In genomic region chr2:231463698-231464575, GRCh38 we compare ENCODE assay signal across 8 cellular contexts. TPM values are rescaled to one million over a fixed set of nuclear protein-coding genes. Genes with fewer than 3 reads are reported as not detected.
A peak's percentile ranks its signal among the peaks of the same experiment; 100 is the strongest.
DNase-seq lines count a peak whose midpoint lies in the region; ATAC-seq and TF ChIP-seq lines count a peak whose summit lies in the region.

NCL (minus strand) TSS chr2:231464484; CDS start chr2:231464353, 131 bp downstream.

- peak within 1 kb of the TSS; percentile 98 for H4K8ac ChIP-seq in mesenchymal stem cell (ENCODE audit: low read length)

- no peaks in the 10 kb centered on the region for H3K9me3 ChIP-seq in mesenchymal stem cell (ENCODE audit: control insufficient read depth, low read length)

- WGBS in mesenchymal stem cell: under 1% methylated on average over 102 of the region's 102 CpGs

- peak within 1 kb of the TSS; percentile 92 for H2AFZ ChIP-seq in mesenchymal stem cell (ENCODE audit: low read depth, low read length)

- peak within 1 kb of the TSS; percentile 6 for H2BK120ac ChIP-seq in mesenchymal stem cell (ENCODE audit: low read depth, low read length)

- TF ChIP-seq CTCF in C4-2B (conservative IDR thresholded peaks at IDR 0.05): no peak

- H3K4ac ChIP-seq in mesenchymal stem cell (ENCODE audit: low read depth in 1 of 2, low read length in 2 of 2): peak within 1 kb of the TSS; percentile 85 to 93

- peak within 1 kb of the TSS; percentile 93 to 99 for H3K18ac ChIP-seq in mesenchymal stem cell (ENCODE audit: low read depth in 1 of 2, low read length in 2 of 2)

- ATAC-seq in GM19372 (IDR thresholded peaks at IDR 0.05; ENCODE audit: low read depth, unreplicated experiment) (peak; percentile 88), HG03558 (IDR thresholded peaks at IDR 0.05; ENCODE audit: extremely low read depth, unreplicated experiment) (peak; percentile 61)

- H3K36me3 Mint-ChIP-seq in activated CD4-positive, alpha-beta memory T cell treated with anti-CD3 and anti-CD28 coated beads, Interleukin-2, amount 10 ng/mL, durations not matched to agents 7 days and 5 days (ENCODE audit: low read depth): peaks cover 49% of the 10 kb centered on the region

- H3K79me1 ChIP-seq in mesenchymal stem cell (replicated peaks; ENCODE audit: low read length, poor library complexity, severe bottlenecking): peaks cover under 1% of the 10 kb centered on the region

- peak within 1 kb of the TSS; percentile 91 for H3K4me3 ChIP-seq in mesenchymal stem cell (ENCODE audit: insufficient read depth in 1 of 2, low read depth in 1 of 2, low read length in 2 of 2)

- no peaks in the 10 kb centered on the region for H3K27me3 Mint-ChIP-seq in activated CD4-positive, alpha-beta memory T cell treated with anti-CD3 and anti-CD28 coated beads, Interleukin-2, amount 10 ng/mL, durations not matched to agents 7 days and 5 days

- H3K4me1 Mint-ChIP-seq in activated CD4-positive, alpha-beta memory T cell treated with anti-CD3 and anti-CD28 coated beads, Interleukin-2, amount 10 ng/mL, durations not matched to agents 7 days and 5 days: peaks cover 51% of the 10 kb centered on the region

- H2AK5ac ChIP-seq in mesenchymal stem cell (ENCODE audit: low read length, severe bottlenecking): peak within 1 kb of the TSS; percentile 77

- H3K4me1 ChIP-seq in mesenchymal stem cell (ENCODE audit: control insufficient read depth, insufficient read depth, low read depth, low read length): peaks cover 10% of the 10 kb centered on the region

- H3K23ac ChIP-seq in mesenchymal stem cell (ENCODE audit: low read length in 2 of 2): peak within 1 kb of the TSS in 1 of 2 experiments; percentile 87

- CTCF ChIA-PET in activated CD4-positive, alpha-beta memory T cell treated with anti-CD3 and anti-CD28 coated beads, Interleukin-2, amount 10 ng/mL, durations not matched to agents 7 days and 5 days (lab: Charles Lee): interaction anchor here (0.7 to 7.4 kb wide), 15 partner anchors 10 to 749 kb away, joined by 3 to 95 read pairs (median 4); no protein-coding TSS in a partner anchor

- H3K27ac ChIP-seq in C4-2B (peak within 1 kb of the TSS; percentile 99), mesenchymal stem cell (ENCODE audit: low read length, poor library complexity, severe bottlenecking) (peak within 1 kb of the TSS; percentile 93)

- peak within 1 kb of the TSS; percentile 96 for H2BK15ac ChIP-seq in mesenchymal stem cell (ENCODE audit: low read depth, poor library complexity, severe bottlenecking)

- peak within 1 kb of the TSS; percentile 99 for H3K4me3 Mint-ChIP-seq in activated CD4-positive, alpha-beta memory T cell treated with anti-CD3 and anti-CD28 coated beads, Interleukin-2, amount 10 ng/mL, durations not matched to agents 7 days and 5 days

- peak within 1 kb of the TSS; percentile 99 for H3K27ac Mint-ChIP-seq in activated CD4-positive, alpha-beta memory T cell treated with anti-CD3 and anti-CD28 coated beads, Interleukin-2, amount 10 ng/mL, durations not matched to agents 7 days and 5 days

- POLR2A ChIA-PET in activated CD4-positive, alpha-beta memory T cell treated with anti-CD3 and anti-CD28 coated beads, Interleukin-2, amount 10 ng/mL, durations not matched to agents 7 days and 5 days (lab: Charles Lee): interaction anchor here (0.7 to 10.7 kb wide), 52 partner anchors 9 to 1542 kb away, joined by 3 to 245 read pairs (median 4); partner anchors contain the start of genes COPS7B, HTR2B, NMUR1 and PSMD1

- H3K9ac ChIP-seq in mesenchymal stem cell (ENCODE audit: low read length): peak within 1 kb of the TSS; percentile 99

- H3K36me3 ChIP-seq in mesenchymal stem cell (ENCODE audit: control insufficient read depth in 1 of 2, insufficient read depth in 2 of 2, low read depth in 1 of 2, low read length in 2 of 2): peaks cover 18 to 42% of the 10 kb centered on the region in 2 experiments

- no peaks in the 10 kb centered on the region for H3K9me3 Mint-ChIP-seq in activated CD4-positive, alpha-beta memory T cell treated with anti-CD3 and anti-CD28 coated beads, Interleukin-2, amount 10 ng/mL, durations not matched to agents 7 days and 5 days

- H2BK5ac ChIP-seq in mesenchymal stem cell (ENCODE audit: low read depth, low read length, poor library complexity, severe bottlenecking): peak within 1 kb of the TSS; percentile 91

- peak within 1 kb of the TSS in 1 of 2 experiments; percentile 94 for H3K14ac ChIP-seq in mesenchymal stem cell (ENCODE audit: low read length in 2 of 2)

- DNase-seq in NCI-H748 treated with DMSO at 0.1 percent for 48 hours (lab: John Stamatoyannopoulos, UW) (peak; percentile 91), mesenchymal stem cell (peak; percentile 99)
- peak; percentile 90 for DNase-seq in activated CD4-positive, alpha-beta memory T cell treated with anti-CD3 and anti-CD28 coated beads, Interleukin-2, amount 10 ng/mL, durations not matched to agents 7 days and 5 days
- peak; percentile 82 for DNase-seq in effector CD4-positive, alpha-beta T cell
- DNase-seq in stimulated activated CD8-positive, alpha-beta memory T cell treated with anti-CD3 and anti-CD28 coated beads, Interleukin-15, amount 100 ng/mL, for 24 hours (ENCODE audit: low read depth): peak; percentile 59

- H3K27me3 ChIP-seq in mesenchymal stem cell (ENCODE audit: control insufficient read depth in 1 of 2, insufficient read depth in 1 of 2, low read length in 2 of 2): no peaks in the 10 kb centered on the region

- peak within 1 kb of the TSS; percentile 88 for H3K4me2 ChIP-seq in mesenchymal stem cell (ENCODE audit: low read length, poor library complexity, severe bottlenecking)

- H4K91ac ChIP-seq in mesenchymal stem cell (ENCODE audit: low read length): peak within 1 kb of the TSS; percentile 77

- no peak within 1 kb of the TSS for H2BK12ac ChIP-seq in mesenchymal stem cell (ENCODE audit: low read length in 2 of 2)

RNA-seq across cellular contexts. Expression of gene NCL, which starts in this region (rescaled TPM):
- total RNA-seq in activated CD4-positive, alpha-beta memory T cell treated with anti-CD3 and anti-CD28 coated beads, Interleukin-2, amount 10 ng/mL, durations not matched to agents 7 days and 5 days: 100 to 1,000 TPM; 454 to 476 TPM
- polyA plus RNA-seq in mesenchymal stem cell (2013, experiment 1 of 2): 256 TPM
- polyA plus RNA-seq in mesenchymal stem cell (2013, experiment 2 of 2): 256 TPM

Comparison
In these comparisons a context has a peak if more than half of its experiments do, and no peak if none do; other contexts are left out.
1. Peak in every context shown above with its lines: DNase-seq, ATAC-seq, H3K4me3 ChIP-seq and H3K27ac ChIP-seq.